1 cellular context compared by ENCODE assay signal in the genomic region with DNA sequence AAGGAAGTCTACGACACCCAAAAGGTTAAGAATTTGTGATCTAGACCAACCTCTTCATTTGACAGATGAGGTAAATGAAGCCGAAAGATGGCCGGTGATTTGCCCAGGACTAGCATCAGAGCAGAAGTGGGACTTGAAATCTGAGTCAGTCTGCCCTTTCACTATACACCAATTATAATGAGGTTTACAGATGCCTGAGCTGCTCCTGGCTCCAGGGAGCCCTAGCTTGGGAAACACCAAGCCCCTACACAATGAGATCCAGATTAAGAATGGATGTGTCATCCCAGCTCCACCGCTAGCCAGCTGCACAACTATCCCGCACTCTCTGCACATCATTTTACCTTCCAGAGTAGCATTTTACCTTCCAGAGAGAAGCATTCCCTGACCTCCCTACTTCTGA.
TF ChIP-seq lines count a peak whose summit lies in the region.

No MANE protein-coding gene starts in this region.

TF ChIP-seq in H1, 55 proteins besides CTCF, POLR2A, EP300 and RAD21 (continued from another document):
- TF ChIP-seq BCL11A (IDR thresholded peaks at IDR 0.05; ENCODE audit: low read depth in 2 of 2, low read length in 2 of 2), result no peak
